1 cellular context compared by ENCODE assay signal in the genomic region with DNA sequence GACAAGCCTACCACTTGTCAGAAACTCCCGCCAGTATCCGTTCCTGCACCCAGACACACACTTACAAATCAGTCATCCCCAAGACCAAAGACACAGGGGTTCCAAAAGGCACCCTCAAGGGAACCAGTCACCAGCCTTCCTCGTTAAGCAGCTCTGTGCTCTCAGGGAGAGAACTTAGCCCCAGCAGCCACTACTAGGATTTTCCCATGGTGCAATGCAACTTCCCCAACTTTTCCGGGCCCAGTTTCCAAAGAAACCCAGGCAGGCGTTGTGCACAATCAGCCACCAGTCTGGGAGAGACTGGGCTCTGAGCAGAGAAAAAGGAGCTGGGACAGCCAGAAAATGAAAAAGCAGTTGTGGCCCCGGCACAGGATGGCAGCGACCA.
TF ChIP-seq lines count a peak whose summit lies in the region.

No MANE protein-coding gene starts in this region.

TF ChIP-seq in liver, 16 proteins besides CTCF, POLR2A, EP300 and RAD21 (continued from another document):
- TF ChIP-seq, protein P1, sequence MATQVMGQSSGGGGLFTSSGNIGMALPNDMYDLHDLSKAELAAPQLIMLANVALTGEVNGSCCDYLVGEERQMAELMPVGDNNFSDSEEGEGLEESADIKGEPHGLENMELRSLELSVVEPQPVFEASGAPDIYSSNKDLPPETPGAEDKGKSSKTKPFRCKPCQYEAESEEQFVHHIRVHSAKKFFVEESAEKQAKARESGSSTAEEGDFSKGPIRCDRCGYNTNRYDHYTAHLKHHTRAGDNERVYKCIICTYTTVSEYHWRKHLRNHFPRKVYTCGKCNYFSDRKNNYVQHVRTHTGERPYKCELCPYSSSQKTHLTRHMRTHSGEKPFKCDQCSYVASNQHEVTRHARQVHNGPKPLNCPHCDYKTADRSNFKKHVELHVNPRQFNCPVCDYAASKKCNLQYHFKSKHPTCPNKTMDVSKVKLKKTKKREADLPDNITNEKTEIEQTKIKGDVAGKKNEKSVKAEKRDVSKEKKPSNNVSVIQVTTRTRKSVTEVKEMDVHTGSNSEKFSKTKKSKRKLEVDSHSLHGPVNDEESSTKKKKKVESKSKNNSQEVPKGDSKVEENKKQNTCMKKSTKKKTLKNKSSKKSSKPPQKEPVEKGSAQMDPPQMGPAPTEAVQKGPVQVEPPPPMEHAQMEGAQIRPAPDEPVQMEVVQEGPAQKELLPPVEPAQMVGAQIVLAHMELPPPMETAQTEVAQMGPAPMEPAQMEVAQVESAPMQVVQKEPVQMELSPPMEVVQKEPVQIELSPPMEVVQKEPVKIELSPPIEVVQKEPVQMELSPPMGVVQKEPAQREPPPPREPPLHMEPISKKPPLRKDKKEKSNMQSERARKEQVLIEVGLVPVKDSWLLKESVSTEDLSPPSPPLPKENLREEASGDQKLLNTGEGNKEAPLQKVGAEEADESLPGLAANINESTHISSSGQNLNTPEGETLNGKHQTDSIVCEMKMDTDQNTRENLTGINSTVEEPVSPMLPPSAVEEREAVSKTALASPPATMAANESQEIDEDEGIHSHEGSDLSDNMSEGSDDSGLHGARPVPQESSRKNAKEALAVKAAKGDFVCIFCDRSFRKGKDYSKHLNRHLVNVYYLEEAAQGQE (IDR thresholded peaks at IDR 0.05) = no peak
- TF ChIP-seq GABPA (IDR thresholded peaks at IDR 0.05 in 1 of 2, conservative IDR thresholded peaks at IDR 0.05 in 1 of 2) (no peak), JUND (IDR thresholded peaks at IDR 0.05) (no peak), FOXA1 (IDR thresholded peaks at IDR 0.05) (no peak)
- TF ChIP-seq, protein P2, sequence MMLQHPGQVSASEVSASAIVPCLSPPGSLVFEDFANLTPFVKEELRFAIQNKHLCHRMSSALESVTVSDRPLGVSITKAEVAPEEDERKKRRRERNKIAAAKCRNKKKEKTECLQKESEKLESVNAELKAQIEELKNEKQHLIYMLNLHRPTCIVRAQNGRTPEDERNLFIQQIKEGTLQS (IDR thresholded peaks at IDR 0.05) = no peak
